8 cellular contexts compared by ENCODE assay signal in the genomic region with DNA sequence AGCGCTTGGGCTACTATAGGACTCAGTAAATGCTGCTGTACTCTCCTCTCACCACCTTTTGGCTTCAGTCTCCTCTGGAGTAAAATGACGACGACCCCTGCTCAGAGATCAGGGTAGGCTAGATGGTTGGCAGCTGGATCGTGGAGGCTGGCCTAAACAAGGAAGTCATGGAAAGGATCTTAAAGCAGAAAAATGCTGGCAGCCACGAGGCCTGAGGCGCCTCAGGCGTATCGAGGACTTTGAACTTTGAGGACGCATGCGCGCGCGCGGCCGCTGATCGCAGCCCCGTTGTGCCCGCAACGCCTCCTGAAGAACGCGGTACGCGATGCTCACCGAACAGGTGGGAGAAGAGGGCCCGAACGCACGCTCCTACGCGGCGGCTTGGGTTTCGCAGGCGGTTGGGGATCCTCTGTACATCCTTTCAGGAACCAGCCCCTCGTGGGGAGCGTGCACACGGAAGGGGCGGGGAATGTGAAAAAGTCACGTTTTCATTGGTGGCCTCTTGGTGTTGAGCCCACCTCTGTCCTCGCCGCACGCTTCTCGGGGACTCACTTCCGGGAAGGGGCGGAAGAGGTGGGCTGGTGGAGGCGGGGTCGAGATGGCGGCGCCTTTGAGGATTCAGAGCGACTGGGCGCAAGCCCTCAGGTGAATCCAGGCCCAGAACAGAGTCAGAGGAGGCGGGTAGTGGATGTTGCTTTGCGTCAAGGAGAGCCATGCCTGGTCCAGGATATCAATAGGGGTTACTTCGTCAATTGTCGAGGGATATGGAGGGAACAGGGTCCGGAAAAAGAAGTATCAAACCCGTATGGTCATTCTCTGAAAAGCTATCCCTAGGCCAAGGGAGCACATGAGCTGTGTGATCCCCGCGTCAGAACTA. TPM values are rescaled to one million over a fixed set of nuclear protein-coding genes. Genes with fewer than 3 reads are reported as not detected.
DNase-seq lines count a peak whose midpoint lies in the region; ATAC-seq and TF ChIP-seq lines count a peak whose summit lies in the region.

A gene (minus strand): TSS at position 423 of the 877 bp plus-strand sequence. CDS start 3,468 bp downstream, outside the sequence.
A gene with protein sequence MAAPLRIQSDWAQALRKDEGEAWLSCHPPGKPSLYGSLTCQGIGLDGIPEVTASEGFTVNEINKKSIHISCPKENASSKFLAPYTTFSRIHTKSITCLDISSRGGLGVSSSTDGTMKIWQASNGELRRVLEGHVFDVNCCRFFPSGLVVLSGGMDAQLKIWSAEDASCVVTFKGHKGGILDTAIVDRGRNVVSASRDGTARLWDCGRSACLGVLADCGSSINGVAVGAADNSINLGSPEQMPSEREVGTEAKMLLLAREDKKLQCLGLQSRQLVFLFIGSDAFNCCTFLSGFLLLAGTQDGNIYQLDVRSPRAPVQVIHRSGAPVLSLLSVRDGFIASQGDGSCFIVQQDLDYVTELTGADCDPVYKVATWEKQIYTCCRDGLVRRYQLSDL (plus strand): TSS at position 576 of the 877 bp plus-strand sequence. CDS start 23 bp downstream, at position 599.

- intact Hi-C loops in naive thymus-derived CD4-positive, alpha-beta T cell (cut with micrococcal nuclease) = loop anchor here (1.0 to 5.0 kb wide), 11 partner anchors 88 to 1948 kb away; a partner anchor contains a TSS

- H3K4me3 Mint-ChIP-seq in GM23338 = peak within 1 kb of the TSS; percentile 93
- H3K4me3 Mint-ChIP-seq in naive thymus-derived CD4-positive, alpha-beta T cell = peak within 1 kb of the TSS; percentile 94 to 98 (median 96)
- peak within 1 kb of the TSS; percentile 96 to 97 for H3K4me3 Mint-ChIP-seq in stimulated activated naive B cell treated with anti-CD40 and anti-IgM and Interleukin-4, amounts not matched to agents 10 μg/mL and 1 μg/mL and 100 μg/mL, for 72 hours

- peak; percentile 99 for DNase-seq in GM23338 (ENCODE audit: low spot score)
- peak; percentile 98 for DNase-seq in LHCN-M2 (ENCODE audit: low read depth)
- DNase-seq in RPMI8226 = peak; percentile 100
- peak; percentile 82 to 88 for DNase-seq in activated T-helper 1 cell treated with anti-CD3 and anti-CD28 coated beads, Interleukin-2, amount 50 U/mL, for 16 hours (ENCODE audit: low read depth in 1 of 2, low spot score in 1 of 2)
- DNase-seq in fibroblast of gingiva (ENCODE audit: low read depth) = peak; percentile 93
- peak; percentile 72 to 95 (median 94) for DNase-seq in naive thymus-derived CD4-positive, alpha-beta T cell
- peak; percentile 94 for DNase-seq in stimulated activated naive B cell treated with anti-CD40 and anti-IgM and Interleukin-4, amounts not matched to agents 10 μg/mL and 1 μg/mL and 100 μg/mL, for 72 hours

- H3K27ac ChIP-seq in DOHH2 (ENCODE audit: low read depth, low read length) = peak within 1 kb of the TSS; percentile 85
- H3K27ac ChIP-seq in GM23338 (ENCODE audit: low read depth) = peak within 1 kb of the TSS; percentile 98
- peak within 1 kb of the TSS; percentile 88 for H3K27ac ChIP-seq in naive thymus-derived CD4-positive, alpha-beta T cell (ENCODE audit: low read depth, low read length)

- peak within 1 kb of the TSS; percentile 91 for H3K4me3 ChIP-seq in DOHH2 (ENCODE audit: low read length)
- H3K4me3 ChIP-seq in GM23338 = peak within 1 kb of the TSS; percentile 90
- peak within 1 kb of the TSS; percentile 94 for H3K4me3 ChIP-seq in naive thymus-derived CD4-positive, alpha-beta T cell (ENCODE audit: low read length)

- H4K20me1 ChIP-seq in DOHH2 (ENCODE audit: control insufficient read depth, insufficient read depth, low read depth, low read length) (no peaks in the 10 kb centered on the region), GM23338 (replicated peaks; ENCODE audit: insufficient read depth) (peaks cover 7% of the 10 kb centered on the region)

- peaks cover 27% of the 10 kb centered on the region for H3K4me1 ChIP-seq in DOHH2 (ENCODE audit: control insufficient read depth, low read length)
- peaks cover 27% of the 10 kb centered on the region for H3K4me1 ChIP-seq in GM23338 (ENCODE audit: insufficient read depth)
- H3K4me1 ChIP-seq in naive thymus-derived CD4-positive, alpha-beta T cell (ENCODE audit: control insufficient read depth in 2 of 2, insufficient read depth in 2 of 2, low read length in 2 of 2) = peaks cover 17 to 19% of the 10 kb centered on the region in 2 donors

- no peaks in the 10 kb centered on the region for H3K9me3 ChIP-seq in DOHH2 (ENCODE audit: control insufficient read depth, insufficient read depth, low read length)
- no peaks in the 10 kb centered on the region for H3K9me3 ChIP-seq in naive thymus-derived CD4-positive, alpha-beta T cell (ENCODE audit: control insufficient read depth in 2 of 3, low read length in 3 of 3)

- peaks cover 62% of the 10 kb centered on the region for H3K79me2 ChIP-seq in DOHH2 (ENCODE audit: control insufficient read depth, low read length)
- H3K79me2 ChIP-seq in GM23338 (replicated peaks; ENCODE audit: insufficient read depth) = peaks cover 42% of the 10 kb centered on the region

- POLR2A ChIA-PET in naive thymus-derived CD4-positive, alpha-beta T cell (lab: Charles Lee) = interaction anchor here (0.9 to 1.2 kb wide), 4 partner anchors 10 to 716 kb away, joined by 3 to 7 read pairs (median 3); a partner anchor contains a TSS

- H3K36me3 ChIP-seq in DOHH2 (ENCODE audit: control insufficient read depth, low read length) = peaks cover 62% of the 10 kb centered on the region
- peaks cover 21% of the 10 kb centered on the region for H3K36me3 ChIP-seq in GM23338 (ENCODE audit: insufficient read depth)
- H3K36me3 ChIP-seq in naive thymus-derived CD4-positive, alpha-beta T cell (ENCODE audit: control insufficient read depth in 2 of 3, insufficient read depth in 3 of 3, low read length in 3 of 3) = peaks cover 0 to 30% (median 0%) of the 10 kb centered on the region in 3 experiments

- H2AFZ ChIP-seq in GM23338 = peak within 1 kb of the TSS; percentile 52; the same call in 1 of the 2 replicates

- peaks cover 52% of the 10 kb centered on the region for H3K36me3 Mint-ChIP-seq in GM23338 (ENCODE audit: low read depth)
- H3K36me3 Mint-ChIP-seq in naive thymus-derived CD4-positive, alpha-beta T cell = peaks cover 5 to 21% (median 11%) of the 10 kb centered on the region in 5 donors
- H3K36me3 Mint-ChIP-seq in stimulated activated naive B cell treated with anti-CD40 and anti-IgM and Interleukin-4, amounts not matched to agents 10 μg/mL and 1 μg/mL and 100 μg/mL, for 72 hours = peaks cover 27 to 29% of the 10 kb centered on the region in 2 donors

- H3K27ac Mint-ChIP-seq in GM23338 = peak within 1 kb of the TSS; percentile 97
- peak within 1 kb of the TSS; percentile 92 to 100 (median 97) for H3K27ac Mint-ChIP-seq in naive thymus-derived CD4-positive, alpha-beta T cell
- peak within 1 kb of the TSS; percentile 98 for H3K27ac Mint-ChIP-seq in stimulated activated naive B cell treated with anti-CD40 and anti-IgM and Interleukin-4, amounts not matched to agents 10 μg/mL and 1 μg/mL and 100 μg/mL, for 72 hours

- H3K4me2 ChIP-seq in DOHH2 (ENCODE audit: low read length) (peak within 1 kb of the TSS; percentile 86), GM23338 (peak within 1 kb of the TSS; percentile 91)

- TF ChIP-seq CTCF in DOHH2 (IDR thresholded peaks at IDR 0.05; ENCODE audit: low read depth, low read length, poor library complexity, severe bottlenecking) (no peak), GM23338 (conservative IDR thresholded peaks at IDR 0.05; ENCODE audit: low read depth in 2 of 2) (no peak)

- H3K9me2 ChIP-seq in DOHH2 (replicated peaks; ENCODE audit: control insufficient read depth, low read length) (no peaks in the 10 kb centered on the region), GM23338 (ENCODE audit: insufficient read depth) (no peaks in the 10 kb centered on the region)

- H3F3A ChIP-seq in DOHH2 (ENCODE audit: control insufficient read depth, insufficient read depth) (peaks cover 9% of the 10 kb centered on the region), GM23338 (replicated peaks; ENCODE audit: low read depth) (peaks cover 17% of the 10 kb centered on the region)

- no peaks in the 10 kb centered on the region for H3K27me3 ChIP-seq in DOHH2 (ENCODE audit: control insufficient read depth, low read length)
- H3K27me3 ChIP-seq in GM23338 (ENCODE audit: insufficient read depth) = no peaks in the 10 kb centered on the region
- no peaks in the 10 kb centered on the region for H3K27me3 ChIP-seq in naive thymus-derived CD4-positive, alpha-beta T cell (ENCODE audit: control insufficient read depth in 2 of 2, insufficient read depth in 2 of 2, low read length in 2 of 2)

- peaks cover 21% of the 10 kb centered on the region; the same call in 2 of the 3 replicates for H3K4me1 Mint-ChIP-seq in GM23338
- H3K4me1 Mint-ChIP-seq in naive thymus-derived CD4-positive, alpha-beta T cell = peaks cover 20 to 55% (median 43%) of the 10 kb centered on the region in 7 donors
- H3K4me1 Mint-ChIP-seq in stimulated activated naive B cell treated with anti-CD40 and anti-IgM and Interleukin-4, amounts not matched to agents 10 μg/mL and 1 μg/mL and 100 μg/mL, for 72 hours = peaks cover 21 to 37% of the 10 kb centered on the region in 2 donors

- ATAC-seq in GM23338 = peak; percentile 93
- peak; percentile 99 for ATAC-seq in naive thymus-derived CD4-positive, alpha-beta T cell
- ATAC-seq in stimulated activated naive B cell treated with anti-CD40 and anti-IgM and Interleukin-4, amounts not matched to agents 10 μg/mL and 1 μg/mL and 100 μg/mL, for 72 hours (replicated peaks) = peak; percentile 97

- H3K9me3 Mint-ChIP-seq in GM23338 = no peaks in the 10 kb centered on the region
- peaks cover 0 to 2% (median 0%) of the 10 kb centered on the region in 11 donors for H3K9me3 Mint-ChIP-seq in naive thymus-derived CD4-positive, alpha-beta T cell
- H3K9me3 Mint-ChIP-seq in stimulated activated naive B cell treated with anti-CD40 and anti-IgM and Interleukin-4, amounts not matched to agents 10 μg/mL and 1 μg/mL and 100 μg/mL, for 72 hours = no peaks in the 10 kb centered on the region

- CTCF ChIA-PET in naive thymus-derived CD4-positive, alpha-beta T cell (lab: Charles Lee) = interaction anchor here (0.7 kb wide), 1 partner anchor 56 kb away, joined by 4 read pairs; no protein-coding TSS in a partner anchor

- peaks cover 14% of the 10 kb centered on the region for H3K27me3 Mint-ChIP-seq in GM23338 (ENCODE audit: insufficient read depth, low read depth, poor library complexity)
- H3K27me3 Mint-ChIP-seq in naive thymus-derived CD4-positive, alpha-beta T cell = no peaks in the 10 kb centered on the region
- no peaks in the 10 kb centered on the region for H3K27me3 Mint-ChIP-seq in stimulated activated naive B cell treated with anti-CD40 and anti-IgM and Interleukin-4, amounts not matched to agents 10 μg/mL and 1 μg/mL and 100 μg/mL, for 72 hours

RNA-seq across cellular contexts. Expression of the first gene that starts in this region (rescaled TPM):
- total RNA-seq in GM23338 (2014; rRNA removed; shearing (Covaris generic)) = 168 and 188 TPM in 2 replicates
- 166 and 174 TPM in 2 replicates for polyA plus RNA-seq in GM23338 (2016; fragmentation: Nextera tagmentation; extraction: Ambion mirVana)
- 119 and 131 TPM in 2 replicates for total RNA-seq in LHCN-M2 (2014; rRNA removed)
- polyA plus RNA-seq in LHCN-M2 (2012) = 132 TPM
- 10 to 100 TPM; 29.1 to 75.0 (median 58.2) TPM for total RNA-seq in naive thymus-derived CD4-positive, alpha-beta T cell
- polyA plus RNA-seq in naive thymus-derived CD4-positive, alpha-beta T cell = 10 to 100 TPM; 56.2 to 64.8 TPM

RNA-seq across cellular contexts. Expression of the second gene that starts in this region (rescaled TPM):
- total RNA-seq in GM23338 (2014; rRNA removed; shearing (Covaris generic)) = 13.6 and 16.1 TPM in 2 replicates
- 17.7 and 18.1 TPM in 2 replicates for polyA plus RNA-seq in GM23338 (2016; fragmentation: Nextera tagmentation; extraction: Ambion mirVana)
- total RNA-seq in LHCN-M2 (2014; rRNA removed) = 10.0 and 11.7 TPM in 2 replicates
- 15.6 TPM for polyA plus RNA-seq in LHCN-M2 (2012)
- 10 to 100 TPM; 12.4 to 22.7 (median 20.3) TPM for total RNA-seq in naive thymus-derived CD4-positive, alpha-beta T cell
- 10 to 100 TPM; 19.4 to 26.2 TPM for polyA plus RNA-seq in naive thymus-derived CD4-positive, alpha-beta T cell

Comparison
In these comparisons a context has a peak if more than half of its experiments do, and no peak if none do; other contexts are left out.
1. Peak in every context shown above with its lines: DNase-seq, ATAC-seq, H3K4me3 ChIP-seq and H3K27ac ChIP-seq.